In genomic region chr7:148772297-148773089, GRCh38 we compare ENCODE assay signal across 8 cellular contexts.
DNase-seq lines count a peak whose midpoint lies in the region; ATAC-seq and TF ChIP-seq lines count a peak whose summit lies in the region.

No MANE protein-coding gene starts in this region.

- H3K36me3 Mint-ChIP-seq in activated naive CD4-positive, alpha-beta T cell treated with anti-CD3 and anti-CD28 coated beads, Interleukin-2, amount 50 U/mL, for 24 hours = peaks cover 16% of the 10 kb centered on the region
- H3K36me3 Mint-ChIP-seq in naive thymus-derived CD4-positive, alpha-beta T cell = peaks cover 9 to 28% (median 21%) of the 10 kb centered on the region in 5 donors

- no peak for TF ChIP-seq POLR2A in vagina (IDR thresholded peaks at IDR 0.05)

- peaks cover 12% of the 10 kb centered on the region for H3K36me3 ChIP-seq in KMS-11 (ENCODE audit: insufficient read depth)
- H3K36me3 ChIP-seq in naive thymus-derived CD4-positive, alpha-beta T cell (ENCODE audit: control insufficient read depth in 2 of 3, insufficient read depth in 3 of 3, low read length in 3 of 3) = peaks cover 0 to 43% (median 0%) of the 10 kb centered on the region in 3 experiments
- H3K36me3 ChIP-seq in vagina = peaks cover 0 to 50% of the 10 kb centered on the region in 2 donors

- no peaks in the 10 kb centered on the region for H3K27me3 Mint-ChIP-seq in activated naive CD4-positive, alpha-beta T cell treated with anti-CD3 and anti-CD28 coated beads, Interleukin-2, amount 50 U/mL, for 24 hours
- no peaks in the 10 kb centered on the region for H3K27me3 Mint-ChIP-seq in naive thymus-derived CD4-positive, alpha-beta T cell

- H3K79me2 ChIP-seq in KMS-11 (ENCODE audit: insufficient read depth, low read depth) = peaks cover 24% of the 10 kb centered on the region

- H3K4me1 ChIP-seq in KMS-11 (ENCODE audit: low read depth, poor library complexity, severe bottlenecking) (peaks cover 56% of the 10 kb centered on the region), vagina (no peaks in the 10 kb centered on the region)
- H3K4me1 ChIP-seq in naive thymus-derived CD4-positive, alpha-beta T cell (ENCODE audit: control insufficient read depth in 2 of 2, insufficient read depth in 2 of 2, low read length in 2 of 2) = peaks cover 18 to 19% of the 10 kb centered on the region in 2 donors

- H3K9me3 Mint-ChIP-seq in activated naive CD4-positive, alpha-beta T cell treated with anti-CD3 and anti-CD28 coated beads, Interleukin-2, amount 50 U/mL, for 24 hours = no peaks in the 10 kb centered on the region
- no peaks in the 10 kb centered on the region for H3K9me3 Mint-ChIP-seq in naive thymus-derived CD4-positive, alpha-beta T cell

- H3K4me3 ChIP-seq in KMS-11 (IDR thresholded peaks at IDR 0.05; ENCODE audit: insufficient read depth, low read depth, low read length) (no peak overlapping the region), vagina (no peak overlapping the region)
- H3K4me3 ChIP-seq in naive thymus-derived CD4-positive, alpha-beta T cell (ENCODE audit: low read length) = no peak overlapping the region

- H3K9me3 ChIP-seq in naive thymus-derived CD4-positive, alpha-beta T cell (ENCODE audit: control insufficient read depth in 2 of 3, low read length in 3 of 3) = no peaks in the 10 kb centered on the region
- H3K9me3 ChIP-seq in vagina = no peaks in the 10 kb centered on the region

- peaks cover 37% of the 10 kb centered on the region for H3K4me1 Mint-ChIP-seq in activated naive CD4-positive, alpha-beta T cell treated with anti-CD3 and anti-CD28 coated beads, Interleukin-2, amount 50 U/mL, for 24 hours
- peaks cover 26 to 48% (median 36%) of the 10 kb centered on the region in 7 donors for H3K4me1 Mint-ChIP-seq in naive thymus-derived CD4-positive, alpha-beta T cell

- TF ChIP-seq CTCF in KMS-11 (conservative IDR thresholded peaks at IDR 0.05; ENCODE audit: low read depth, low read length) (no peak), vagina (IDR thresholded peaks at IDR 0.05) (no peak)

- peak overlapping the region; percentile 51 for H3K4me3 Mint-ChIP-seq in activated naive CD4-positive, alpha-beta T cell treated with anti-CD3 and anti-CD28 coated beads, Interleukin-2, amount 50 U/mL, for 24 hours
- peak overlapping the region in 6 of 10 donors; percentile 34 to 82 (median 71) for H3K4me3 Mint-ChIP-seq in naive thymus-derived CD4-positive, alpha-beta T cell

- peak overlapping the region; percentile 86 for H3K27ac Mint-ChIP-seq in activated naive CD4-positive, alpha-beta T cell treated with anti-CD3 and anti-CD28 coated beads, Interleukin-2, amount 50 U/mL, for 24 hours
- H3K27ac Mint-ChIP-seq in naive thymus-derived CD4-positive, alpha-beta T cell = peak overlapping the region; percentile 8 to 93 (median 80)

- peak overlapping the region; percentile 30 for H3K4me2 ChIP-seq in KMS-11

- peak overlapping the region; percentile 29; the same call in 1 of the 2 replicates for H3K9ac ChIP-seq in KMS-11

- CTCF ChIA-PET in naive thymus-derived CD4-positive, alpha-beta T cell (lab: Charles Lee) = interaction anchor here (0.6 to 0.7 kb wide), 2 partner anchors 72 to 233 kb away, joined by 3 read pairs; no protein-coding TSS in a partner anchor

- no peak overlapping the region for H2AFZ ChIP-seq in KMS-11 (ENCODE audit: low read depth)

- peak overlapping the region; percentile 70 for H3K27ac ChIP-seq in KMS-11
- H3K27ac ChIP-seq in naive thymus-derived CD4-positive, alpha-beta T cell (ENCODE audit: low read depth, low read length) = peak overlapping the region; percentile 46
- H3K27ac ChIP-seq in vagina = no peak overlapping the region

- H4K20me1 ChIP-seq in KMS-11 (ENCODE audit: insufficient read depth) = no peaks in the 10 kb centered on the region; the same call in none of the 2 replicates

- POLR2A ChIA-PET in naive thymus-derived CD4-positive, alpha-beta T cell (lab: Charles Lee) = interaction anchor here (0.9 to 1.2 kb wide), 2 partner anchors 9 to 72 kb away, joined by 3 to 5 read pairs; no protein-coding TSS in a partner anchor

- ATAC-seq in naive thymus-derived CD4-positive, alpha-beta T cell = no peak
- no peak for ATAC-seq in HG03432 (IDR thresholded peaks at IDR 0.05; ENCODE audit: unreplicated experiment)

- H3K27me3 ChIP-seq in KMS-11 (ENCODE audit: insufficient read depth, low read depth) (no peaks in the 10 kb centered on the region), vagina (no peaks in the 10 kb centered on the region)
- H3K27me3 ChIP-seq in naive thymus-derived CD4-positive, alpha-beta T cell (ENCODE audit: control insufficient read depth in 2 of 2, insufficient read depth in 2 of 2, low read length in 2 of 2) = no peaks in the 10 kb centered on the region

- intact Hi-C loops in naive thymus-derived CD4-positive, alpha-beta T cell (cut with micrococcal nuclease) = loop anchor here (5.0 to 10.0 kb wide), 4 partner anchors 70 to 198 kb away; no protein-coding TSS in a partner anchor
- intact Hi-C loops in vagina (cut with DNase I) = no loop called here

- DNase-seq in Ammon's horn (ENCODE audit: low spot score) (peak; percentile 28), cortex of kidney (lab: John Stamatoyannopoulos, UW) (no peak), GM19238 (ENCODE audit: insufficient read length, low spot score) (no peak), vagina (ENCODE audit: extremely low spot score in 2 of 2) (no peak)
- DNase-seq in naive thymus-derived CD4-positive, alpha-beta T cell = no peak
